8 cellular contexts compared by ENCODE assay signal in the genomic region with DNA sequence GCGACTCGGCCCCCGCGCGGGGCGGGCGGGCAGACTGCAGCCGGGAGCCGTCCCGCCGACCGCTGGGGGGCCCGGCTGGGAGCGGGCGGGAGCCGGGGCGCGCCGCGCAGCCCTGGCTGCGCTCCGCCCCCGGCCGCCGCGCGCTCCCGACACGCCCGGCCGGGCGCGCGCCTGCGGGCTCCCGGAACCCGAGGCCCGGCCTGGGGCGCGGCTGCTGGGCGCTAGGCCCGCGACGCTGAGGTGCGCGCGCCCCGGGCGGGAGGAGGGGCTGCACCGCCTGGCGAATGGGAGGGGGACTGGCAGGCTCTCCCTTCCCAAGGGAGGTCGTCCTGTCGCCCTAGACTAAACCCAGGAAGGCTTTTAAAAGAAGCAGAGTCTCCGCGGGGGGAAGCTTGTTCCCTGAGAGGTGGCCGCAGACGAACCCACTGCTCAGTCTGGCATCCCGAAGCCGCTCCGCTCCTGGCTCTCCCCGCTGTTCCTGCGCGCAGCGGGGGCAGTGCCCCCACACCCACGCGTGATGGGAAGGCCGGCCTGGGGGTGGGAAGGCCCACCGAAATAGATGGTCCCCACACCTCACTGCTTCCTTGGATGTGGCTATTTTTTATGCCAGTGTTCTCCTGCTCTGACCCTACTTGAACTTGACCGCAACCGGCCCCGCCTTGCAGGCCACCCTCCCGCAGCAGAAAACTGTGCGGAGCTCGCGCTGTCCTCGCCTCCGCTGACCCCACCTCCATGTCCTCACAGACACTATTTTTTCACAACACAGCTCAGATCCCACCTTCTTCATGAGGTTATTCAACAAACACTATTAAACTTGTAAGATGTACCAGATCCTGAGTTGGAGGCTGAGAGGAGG. TPM values are rescaled to one million over a fixed set of nuclear protein-coding genes. Genes with fewer than 3 reads are reported as not detected.
DNase-seq lines count a peak whose midpoint lies in the region; ATAC-seq and TF ChIP-seq lines count a peak whose summit lies in the region.

A gene with protein sequence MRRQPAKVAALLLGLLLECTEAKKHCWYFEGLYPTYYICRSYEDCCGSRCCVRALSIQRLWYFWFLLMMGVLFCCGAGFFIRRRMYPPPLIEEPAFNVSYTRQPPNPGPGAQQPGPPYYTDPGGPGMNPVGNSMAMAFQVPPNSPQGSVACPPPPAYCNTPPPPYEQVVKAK (minus strand): TSS at position 125 of the 856 bp plus-strand sequence. CDS start 178 bp downstream, outside the sequence.

- no peaks in the 10 kb centered on the region for H3K27me3 ChIP-seq in body of pancreas

- H3K36me3 ChIP-seq in body of pancreas (replicated peaks in 1 of 2; ENCODE audit: insufficient read depth in 1 of 2, low read depth in 2 of 2): no peaks in the 10 kb centered on the region

- DNase-seq in GM13977 (ENCODE audit: low spot score) (peak; percentile 93), NCI-H1105 treated with DMSO at 0.1 percent for 48 hours (lab: John Stamatoyannopoulos, UW) (peak; percentile 75), T-helper 22 cell (ENCODE audit: low read depth) (peak; percentile 38), body of pancreas (peak; percentile 55 to 74 (median 60)), hypothalamus (lab: John Stamatoyannopoulos, UW) (peak in 42 of 51 donors; percentile 7 to 72 (median 46)), renal cortical epithelial cell (ENCODE audit: low read depth) (no peak), NCI-H1048 (lab: John Stamatoyannopoulos, UW) (no peak)

- H3K4me1 ChIP-seq in body of pancreas: peaks cover 33% of the 10 kb centered on the region

- intact Hi-C loops in body of pancreas (cut with DNase I): no loop called here

- H3K4me3 ChIP-seq in body of pancreas: peak within 1 kb of the TSS; percentile 94 to 98

- TF ChIP-seq POLR2A in body of pancreas (IDR thresholded peaks at IDR 0.05): peak; percentile 14 to 68 (median 49)

- peak; percentile 40 for ATAC-seq in HG02610 (IDR thresholded peaks at IDR 0.05; ENCODE audit: unreplicated experiment)
- peak; percentile 92 for ATAC-seq in body of pancreas

- no peaks in the 10 kb centered on the region for H3K9me3 ChIP-seq in body of pancreas

- WGBS in body of pancreas, 2 donors: 0 to 1% methylated on average over 11 to 45 of the region's 77 CpGs

- TF ChIP-seq CTCF in GM13977 (IDR thresholded peaks at IDR 0.05; ENCODE audit: extremely low read depth, insufficient read depth, missing control alignments) (peak; percentile 19), body of pancreas (IDR thresholded peaks at IDR 0.05) (peak in 2 of 7 experiments; percentile 27 to 39)

- in situ Hi-C loops in GM13977 (cut with MboI; ENCODE audit: low pct_unique_long_range_greater_than_20kb, low sequenced_read_pairs, unreplicated experiment): no loop called here

- peak within 1 kb of the TSS; percentile 68 to 86 (median 82) for H3K27ac ChIP-seq in body of pancreas

RNA-seq across cellular contexts. Expression of the gene that starts here (rescaled TPM):
- 10 to 100 TPM; 25.1 to 30.6 TPM for total RNA-seq in body of pancreas
- total RNA-seq in renal cortical epithelial cell: 128 and 170 TPM in 2 replicates

Comparison
In these comparisons a context has a peak if more than half of its experiments do, and no peak if none do; other contexts are left out.
1. DNase-seq: peak in GM13977 (single experiment), NCI-H1105 treated with DMSO at 0.1 percent for 48 hours (single experiment), T-helper 22 cell (single experiment), body of pancreas (4 of 4) and hypothalamus (42 of 51); none in renal cortical epithelial cell (single experiment) and NCI-H1048 (single experiment).